In genomic region chr1:38697387-38697786, GRCh38 we compare ENCODE assay signal across 40 cellular contexts.
"Had no signal": no experiment of that assay in that cellular context is flagged by ENCODE, and none has a peak within 500 bp of the region (broad histone marks: within the 10 kb centered on the region; RNA-seq: fewer than 3 reads in every experiment).

No MANE protein-coding gene starts in this region.

- DNase-seq: activated effector memory CD4-positive, alpha-beta T cell treated with anti-CD3 and anti-CD28 coated beads, Interleukin-2, amount 50 U/mL, for 16 hours; activated effector memory CD4-positive, alpha-beta T cell treated with Interleukin-2 at 50 U/mL for 16 hours; activated gamma-delta T cell; activated gamma-delta T cell treated with Interleukin-2 at 50 U/mL for 16 hours; activated naive CD4-positive, alpha-beta T cell; activated naive CD4-positive, alpha-beta T cell treated with anti-CD3 and anti-CD28 coated beads for 36 hours; activated naive CD4-positive, alpha-beta T cell treated with anti-CD3 and anti-CD28 coated beads, Interleukin-2, amount 10 ng/mL, durations not matched to agents 7 days and 5 days; activated naive CD4-positive, alpha-beta T cell treated with anti-CD3 and anti-CD28 coated beads, Interleukin-2, amount 50 U/mL, for 16 hours; activated naive CD4-positive, alpha-beta T cell treated with Interleukin-2 at 50 U/mL for 16 hours; activated naive CD8-positive, alpha-beta T cell treated with anti-CD3 and anti-CD28 coated beads for 36 hours; activated naive CD8-positive, alpha-beta T cell treated with anti-CD3 and anti-CD28 coated beads, Interleukin-2, amount 10 ng/mL, durations not matched to agents 7 days and 5 days; activated naive CD8-positive, alpha-beta T cell treated with anti-CD3 and anti-CD28 coated beads, Interleukin-2, amount 50 U/mL, for 24 hours; activated T-cell treated with anti-CD3 and anti-CD28 coated beads, Interleukin-2, amount 50 U/mL, for 1 hour; activated T-cell treated with anti-CD3 and anti-CD28 coated beads, Interleukin-2, amount 50 U/mL, for 24 hours; activated T-cell treated with anti-CD3 and anti-CD28 coated beads, Interleukin-2, amount 50 U/mL, for 4 hours; activated T-cell treated with anti-CD3 and anti-CD28 coated beads, Interleukin-2, amount 50 U/mL, for 48 hours; activated T-cell treated with anti-CD3 and anti-CD28 coated beads, Interleukin-2, amount 50 U/mL, for 72 hours; adrenal gland; amniotic stem cell; amygdala; anterior cingulate cortex; aorta; body of pancreas; brain microvascular endothelial cell; caudate nucleus; central memory CD4-positive, alpha-beta T cell; cerebellar nuclear complex had no signal

- H3K27ac ChIP-seq: adrenal gland, ascending aorta, body of pancreas, brain microvascular endothelial cell, breast epithelium, cardiac muscle cell had no signal

- H3K27me3 ChIP-seq: adrenal gland, ascending aorta, body of pancreas, brain microvascular endothelial cell, breast epithelium, cardiac muscle cell had no signal

- H3K4me1 ChIP-seq: adrenal gland, ascending aorta, body of pancreas, breast epithelium had no signal

- H3K4me3 ChIP-seq: adrenal gland, ascending aorta, body of pancreas, breast epithelium, cardiac muscle cell had no signal

- H3K4me3 Mint-ChIP-seq: activated naive CD4-positive, alpha-beta T cell treated with anti-CD3 and anti-CD28 coated beads for 36 hours; activated naive CD4-positive, alpha-beta T cell treated with anti-CD3 and anti-CD28 coated beads, Interleukin-2, amount 10 ng/mL, durations not matched to agents 7 days and 5 days; activated naive CD4-positive, alpha-beta T cell treated with anti-CD3 and anti-CD28 coated beads, Interleukin-2, amount 50 U/mL, for 24 hours; activated naive CD8-positive, alpha-beta T cell; activated naive CD8-positive, alpha-beta T cell treated with anti-CD3 and anti-CD28 coated beads for 36 hours; activated naive CD8-positive, alpha-beta T cell treated with anti-CD3 and anti-CD28 coated beads, Interleukin-2, amount 10 ng/mL, durations not matched to agents 7 days and 5 days; activated naive CD8-positive, alpha-beta T cell treated with anti-CD3 and anti-CD28 coated beads, Interleukin-2, amount 50 U/mL, for 24 hours; activated T-cell treated with anti-CD3 and anti-CD28 coated beads, Interleukin-2, amount 50 U/mL, for 24 hours; activated T-cell treated with anti-CD3 and anti-CD28 coated beads, Interleukin-2, amount 50 U/mL, for 4 hours; activated T-cell treated with anti-CD3 and anti-CD28 coated beads, Interleukin-2, amount 50 U/mL, for 72 hours; activated T-helper 1 cell treated with anti-CD3 and anti-CD28 coated beads, Interleukin-12 subunit alpha, Interleukin-12 subunit beta, Interleukin-2, Interleukin-4 antibody, amounts not matched to agents 30 ng/mL and 10 ng/mL and 1 ng/mL, durations not matched to agents 14 hours and 24 hours and 36 hours; activated T-helper 17 cell treated with anti-CD3 and anti-CD28 coated beads, Interleukin-2, amount 50 U/mL, for 72 hours; brain; central memory CD8-positive, alpha-beta T cell had no signal

- H3K9me3 Mint-ChIP-seq: activated naive CD4-positive, alpha-beta T cell treated with anti-CD3 and anti-CD28 coated beads, Interleukin-2, amount 10 ng/mL, durations not matched to agents 7 days and 5 days; activated naive CD4-positive, alpha-beta T cell treated with anti-CD3 and anti-CD28 coated beads, Interleukin-2, amount 50 U/mL, for 24 hours; activated naive CD4-positive, alpha-beta T cell treated with anti-CD3 and anti-CD28 coated beads, Interleukin-2, amount 50 U/mL, for 72 hours; activated naive CD8-positive, alpha-beta T cell treated with anti-CD3 and anti-CD28 coated beads for 36 hours; activated naive CD8-positive, alpha-beta T cell treated with anti-CD3 and anti-CD28 coated beads, Interleukin-2, amount 10 ng/mL, durations not matched to agents 7 days and 5 days; activated naive CD8-positive, alpha-beta T cell treated with anti-CD3 and anti-CD28 coated beads, Interleukin-2, amount 50 U/mL, for 24 hours; activated T-cell treated with anti-CD3 and anti-CD28 coated beads, Interleukin-2, amount 50 U/mL, for 72 hours; activated T-helper 1 cell treated with anti-CD3 and anti-CD28 coated beads, Interleukin-12 subunit alpha, Interleukin-12 subunit beta, Interleukin-2, Interleukin-4 antibody, amounts not matched to agents 30 ng/mL and 10 ng/mL and 1 ng/mL, durations not matched to agents 14 hours and 24 hours and 36 hours; activated T-helper 17 cell treated with anti-CD3 and anti-CD28 coated beads, Interleukin-2, amount 50 U/mL, for 72 hours; activated T-helper 2 cell treated with anti-CD3 and anti-CD28 coated beads, Interferon-gamma antibody, Interleukin-2, Interleukin-4, amounts not matched to agents 10 μg/mL and 5 μg/mL and 100 μg/mL, durations not matched to agents 14 hours and 24 hours and 36 hours; central memory CD8-positive, alpha-beta T cell had no signal

- H3K9me3 ChIP-seq: adrenal gland, body of pancreas, breast epithelium had no signal

- ATAC-seq: activated naive CD4-positive, alpha-beta T cell treated with anti-CD3 and anti-CD28 coated beads, Interleukin-2, amount 50 U/mL, for 72 hours; activated naive CD8-positive, alpha-beta T cell treated with anti-CD3 and anti-CD28 coated beads, Interleukin-2, amount 50 U/mL, for 24 hours; activated T-cell treated with anti-CD3 and anti-CD28 coated beads, Interleukin-2, amount 50 U/mL, for 4 hours; activated T-cell treated with anti-CD3 and anti-CD28 coated beads, Interleukin-2, amount 50 U/mL, for 72 hours; activated T-helper 17 cell treated with anti-CD3 and anti-CD28 coated beads, Interleukin-2, amount 50 U/mL, for 72 hours; body of pancreas had no signal

- H3K4me1 Mint-ChIP-seq: activated naive CD4-positive, alpha-beta T cell treated with anti-CD3 and anti-CD28 coated beads, Interleukin-2, amount 10 ng/mL, durations not matched to agents 7 days and 5 days; activated naive CD4-positive, alpha-beta T cell treated with anti-CD3 and anti-CD28 coated beads, Interleukin-2, amount 50 U/mL, for 24 hours; activated naive CD8-positive, alpha-beta T cell treated with anti-CD3 and anti-CD28 coated beads for 36 hours; activated naive CD8-positive, alpha-beta T cell treated with anti-CD3 and anti-CD28 coated beads, Interleukin-2, amount 10 ng/mL, durations not matched to agents 7 days and 5 days; activated naive CD8-positive, alpha-beta T cell treated with anti-CD3 and anti-CD28 coated beads, Interleukin-2, amount 50 U/mL, for 24 hours; activated T-helper 17 cell treated with anti-CD3 and anti-CD28 coated beads, Interleukin-2, amount 50 U/mL, for 72 hours; brain; central memory CD8-positive, alpha-beta T cell had no signal

- FAIRE-seq: astrocyte, bronchial epithelial cell had no signal

- H3K36me3 Mint-ChIP-seq: activated naive CD4-positive, alpha-beta T cell treated with anti-CD3 and anti-CD28 coated beads, Interleukin-2, amount 10 ng/mL, durations not matched to agents 7 days and 5 days; activated naive CD4-positive, alpha-beta T cell treated with anti-CD3 and anti-CD28 coated beads, Interleukin-2, amount 50 U/mL, for 24 hours; activated naive CD8-positive, alpha-beta T cell; activated naive CD8-positive, alpha-beta T cell treated with anti-CD3 and anti-CD28 coated beads for 36 hours; activated naive CD8-positive, alpha-beta T cell treated with anti-CD3 and anti-CD28 coated beads, Interleukin-2, amount 10 ng/mL, durations not matched to agents 7 days and 5 days; brain had no signal

- H3K36me3 ChIP-seq: adrenal gland, ascending aorta, brain microvascular endothelial cell, breast epithelium, cardiac muscle cell had no signal

- H3K27ac Mint-ChIP-seq: activated naive CD4-positive, alpha-beta T cell treated with anti-CD3 and anti-CD28 coated beads for 36 hours; activated naive CD4-positive, alpha-beta T cell treated with anti-CD3 and anti-CD28 coated beads, Interleukin-2, amount 10 ng/mL, durations not matched to agents 7 days and 5 days; activated naive CD4-positive, alpha-beta T cell treated with anti-CD3 and anti-CD28 coated beads, Interleukin-2, amount 50 U/mL, for 24 hours; activated naive CD4-positive, alpha-beta T cell treated with anti-CD3 and anti-CD28 coated beads, Interleukin-2, amount 50 U/mL, for 72 hours; activated naive CD8-positive, alpha-beta T cell; activated naive CD8-positive, alpha-beta T cell treated with anti-CD3 and anti-CD28 coated beads for 36 hours; activated naive CD8-positive, alpha-beta T cell treated with anti-CD3 and anti-CD28 coated beads, Interleukin-2, amount 10 ng/mL, durations not matched to agents 7 days and 5 days; activated naive CD8-positive, alpha-beta T cell treated with anti-CD3 and anti-CD28 coated beads, Interleukin-2, amount 50 U/mL, for 24 hours; activated T-cell treated with anti-CD3 and anti-CD28 coated beads, Interleukin-2, amount 50 U/mL, for 24 hours; activated T-cell treated with anti-CD3 and anti-CD28 coated beads, Interleukin-2, amount 50 U/mL, for 72 hours; activated T-helper 1 cell treated with anti-CD3 and anti-CD28 coated beads, Interleukin-12 subunit alpha, Interleukin-12 subunit beta, Interleukin-2, Interleukin-4 antibody, amounts not matched to agents 30 ng/mL and 10 ng/mL and 1 ng/mL, durations not matched to agents 14 hours and 24 hours and 36 hours; activated T-helper 17 cell treated with anti-CD3 and anti-CD28 coated beads, Interleukin-2, amount 50 U/mL, for 72 hours; activated T-helper 2 cell treated with anti-CD3 and anti-CD28 coated beads, Interferon-gamma antibody, Interleukin-2, Interleukin-4, amounts not matched to agents 10 μg/mL and 5 μg/mL and 100 μg/mL, durations not matched to agents 14 hours and 24 hours and 36 hours; brain had no signal
